10 cellular contexts compared by ENCODE assay signal in the genomic region with DNA sequence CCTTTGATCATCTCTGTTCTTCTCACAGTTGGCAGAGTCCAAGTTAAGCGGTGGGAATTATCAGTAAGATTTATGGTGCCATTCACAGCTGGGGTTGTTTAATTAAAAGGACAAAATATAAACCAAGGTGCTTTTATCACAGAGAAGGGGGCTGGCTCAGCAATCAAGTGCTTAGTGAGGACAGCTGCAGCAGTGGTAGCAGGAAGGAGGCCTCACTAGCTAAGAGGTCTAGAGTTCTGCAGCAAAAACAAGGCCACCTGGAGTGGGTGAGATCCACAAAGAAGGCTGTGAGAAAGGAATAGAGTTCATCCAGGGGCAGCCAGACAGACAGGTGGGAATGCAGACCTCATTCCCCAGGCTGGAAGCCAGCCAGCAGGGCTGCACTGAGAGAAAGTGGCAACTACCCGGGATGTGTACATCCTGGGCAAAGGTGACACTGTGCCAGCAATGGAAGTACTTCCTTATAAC. TPM values are rescaled to one million over a fixed set of nuclear protein-coding genes. Genes with fewer than 3 reads are reported as not detected.
A peak's percentile ranks its signal among the peaks of the same experiment; 100 is the strongest.
DNase-seq lines count a peak whose midpoint lies in the region; FAIRE-seq and TF ChIP-seq lines count a peak whose summit lies in the region.
"Had no signal": no experiment of that assay in that cellular context is flagged by ENCODE, and none has a peak within 500 bp of the region (broad histone marks: within the 10 kb centered on the region; RNA-seq: fewer than 3 reads in every experiment).

No MANE protein-coding gene starts in this region.

- no peak for TF ChIP-seq POLR2A in H54 (IDR thresholded peaks at IDR 0.05; ENCODE audit: low read depth, low read length)

- peak overlapping the region in 1 of 7 donors; percentile 37 for H3K27ac Mint-ChIP-seq in CD14-positive monocyte
- H3K27ac Mint-ChIP-seq: activated CD4-positive, alpha-beta memory T cell treated with anti-CD3 and anti-CD28 coated beads for 36 hours had no signal

- H3K36me3 Mint-ChIP-seq in CD14-positive monocyte = peaks cover 8 to 31% of the 10 kb centered on the region in 2 donors

- H3K4me1 Mint-ChIP-seq in CD14-positive monocyte = peaks cover 47% of the 10 kb centered on the region

- FAIRE-seq in H54 (lab: Jason Lieb, UNC) = no peak

- peaks cover 0 to 4% (median 0%) of the 10 kb centered on the region in 3 donors for H3K27me3 Mint-ChIP-seq in CD14-positive monocyte (ENCODE audit: low read depth in 3 of 3)
- H3K27me3 Mint-ChIP-seq: activated CD4-positive, alpha-beta memory T cell treated with anti-CD3 and anti-CD28 coated beads for 36 hours had no signal

- peak; percentile 91 for DNase-seq in DMS153 (lab: John Stamatoyannopoulos, UW)
- DNase-seq in NCI-H2029 treated with DMSO at 0.1 percent for 48 hours (lab: John Stamatoyannopoulos, UW) = peak; percentile 84
- DNase-seq in SK-N-DZ (ENCODE audit: low spot score) = peak; percentile 46
- peak; percentile 65 for DNase-seq in myocyte (ENCODE audit: low read depth)
- DNase-seq in CD14-positive monocyte (ENCODE audit: low spot score) = no peak
- DNase-seq in MV-4-11 (lab: John Stamatoyannopoulos, UW) = no peak
- DNase-seq in superior temporal gyrus (ENCODE audit: extremely low spot score) = no peak
- no peak for DNase-seq in H54 (ENCODE audit: insufficient read length, low spot score)
- DNase-seq: activated CD4-positive, alpha-beta memory T cell treated with anti-CD3 and anti-CD28 coated beads for 36 hours; esophagus squamous epithelium had no signal

- TF ChIP-seq CTCF in CD14-positive monocyte (IDR thresholded peaks at IDR 0.05) = no peak

- intact Hi-C loops in CD14-positive monocyte (cut with micrococcal nuclease) = no loop called here

- H3K4me3 Mint-ChIP-seq in CD14-positive monocyte = no peak overlapping the region
- H3K4me3 Mint-ChIP-seq: activated CD4-positive, alpha-beta memory T cell treated with anti-CD3 and anti-CD28 coated beads for 36 hours had no signal

- H3K9me3 Mint-ChIP-seq in CD14-positive monocyte = no peaks in the 10 kb centered on the region
- H3K9me3 Mint-ChIP-seq: activated CD4-positive, alpha-beta memory T cell treated with anti-CD3 and anti-CD28 coated beads for 36 hours had no signal

RNA-seq across cellular contexts. Expression of a gene that starts 37.1 kb away (rescaled TPM):
- polyA plus RNA-seq in SK-N-DZ (2014; cell fraction: cytosol; rRNA removed) = 41.5 and 43.8 TPM in 2 replicates
- 18.2 and 32.8 TPM in 2 replicates for polyA plus RNA-seq in SK-N-DZ (2014; cell fraction: nucleus; rRNA removed)
- total RNA-seq in myocyte = 24.4 and 27.0 TPM in 2 replicates
- 24.3 TPM for polyA plus RNA-seq in myocyte (2012)
- polyA plus RNA-seq in CD14-positive monocyte = 10 to 100 TPM; 10.9 to 11.3 TPM

Comparison
In these comparisons a context has a peak if more than half of its experiments do, and no peak if none do; other contexts are left out.
1. DNase-seq: peak in DMS153 (single experiment), NCI-H2029 treated with DMSO at 0.1 percent for 48 hours (single experiment), SK-N-DZ (single experiment) and myocyte (single experiment); none in CD14-positive monocyte (single experiment), MV-4-11 (single experiment), superior temporal gyrus (single experiment) and H54 (single experiment).